In the genomic region with DNA sequence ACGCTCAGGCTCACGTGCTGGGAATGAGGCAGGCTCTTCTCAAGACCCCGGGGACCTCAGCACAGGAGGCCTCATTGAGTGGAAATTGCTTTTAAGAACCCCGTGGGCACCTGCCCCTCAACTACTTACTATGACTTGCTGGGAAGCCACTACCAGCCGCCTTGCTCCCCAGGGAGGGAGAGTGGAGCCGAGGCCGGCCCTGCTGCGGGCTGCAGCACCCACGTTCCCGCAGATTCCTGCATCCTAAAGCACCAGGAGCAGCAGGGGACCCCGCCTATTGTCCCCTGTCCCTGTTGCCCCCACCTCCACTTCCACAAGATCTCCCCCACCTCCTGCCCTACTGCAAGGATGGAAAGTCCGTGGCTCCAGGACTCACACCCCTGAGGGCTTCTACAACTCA, we compare ENCODE assay signal across 5 cellular contexts.
"Had no signal": no experiment of that assay in that cellular context is flagged by ENCODE, and none has a peak within 500 bp of the region (broad histone marks: within the 10 kb centered on the region; RNA-seq: fewer than 3 reads in every experiment).

No MANE protein-coding gene starts in this region.

- ATAC-seq: HepG2, K562 had no signal

- DNase-seq: IMR-90 had no signal

- H3K36me3 Mint-ChIP-seq: IgD-negative memory B cell had no signal

- H3K4me3 ChIP-seq: K562 had no signal

- H3K4me3 Mint-ChIP-seq: IgD-negative memory B cell had no signal

- H3K27ac Mint-ChIP-seq: IgD-negative memory B cell had no signal

- H3K27me3 Mint-ChIP-seq: IgD-negative memory B cell had no signal

- H3K27ac ChIP-seq: HL-60 had no signal
